Comparison of ENCODE assay signal across 8 cellular contexts in the genomic region with DNA sequence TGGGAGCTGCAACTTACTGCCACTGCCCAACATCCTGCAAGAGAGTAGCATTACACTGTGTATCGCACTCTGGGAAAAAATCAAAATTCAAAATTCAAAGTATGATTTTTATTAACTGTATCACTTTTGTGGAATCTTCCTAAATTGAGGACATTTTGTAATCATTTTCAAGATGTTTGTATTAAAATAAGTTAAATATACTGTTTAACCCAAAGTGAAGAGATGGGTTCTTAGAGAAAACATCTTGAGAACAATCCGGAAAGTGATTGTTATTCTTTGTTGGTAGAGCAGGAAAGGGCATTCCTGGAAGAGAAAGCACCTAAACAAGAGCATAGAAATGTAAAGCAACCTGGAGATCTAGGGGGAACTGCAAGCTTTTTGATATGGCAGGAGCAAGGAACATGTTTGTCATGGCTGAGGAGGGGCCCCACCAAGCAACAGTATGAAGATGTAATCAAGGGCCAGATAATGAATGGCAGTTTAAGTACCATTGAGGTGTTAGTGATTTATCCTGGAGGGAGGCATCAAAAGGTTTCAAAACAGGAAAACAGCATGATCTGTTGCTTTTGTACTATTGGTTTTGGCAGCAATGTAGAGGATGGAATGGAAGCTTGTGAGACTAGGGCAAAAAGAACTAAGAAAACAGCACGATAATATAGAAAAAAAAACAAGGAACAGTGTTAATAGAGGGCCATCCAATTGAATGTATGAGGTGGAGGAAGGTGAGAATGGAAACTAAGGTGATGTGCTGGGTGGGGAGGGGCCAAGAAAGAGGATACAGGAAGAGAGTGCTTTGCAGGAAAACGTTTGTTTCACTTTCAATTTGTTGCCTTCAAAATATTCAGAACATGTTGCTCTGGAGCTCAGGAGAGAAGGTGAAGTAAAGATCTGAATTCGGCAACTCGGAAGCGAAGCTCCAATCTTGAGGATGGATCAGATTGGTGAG.
DNase-seq lines count a peak whose midpoint lies in the region; ATAC-seq lines count a peak whose summit lies in the region.

No MANE protein-coding gene starts in this region.

- peak; percentile 92 for ATAC-seq in HG02588 (IDR thresholded peaks at IDR 0.05; ENCODE audit: unreplicated experiment)
- peak; percentile 87 for ATAC-seq in stimulated activated naive CD8-positive, alpha-beta T cell treated with anti-CD3 and anti-CD28 coated beads, Interleukin-15, amount 100 ng/mL, for 72 hours

- peaks cover 3% of the 10 kb centered on the region for H3K27me3 Mint-ChIP-seq in activated naive CD4-positive, alpha-beta T cell treated with anti-CD3 and anti-CD28 coated beads, Interleukin-2, amount 50 U/mL, for 24 hours
- H3K27me3 Mint-ChIP-seq in stimulated activated naive CD8-positive, alpha-beta T cell treated with anti-CD3 and anti-CD28 coated beads, Interleukin-15, amount 100 ng/mL, for 72 hours, result peaks cover 15% of the 10 kb centered on the region

- peak overlapping the region; percentile 91 for H3K4me3 Mint-ChIP-seq in activated naive CD4-positive, alpha-beta T cell treated with anti-CD3 and anti-CD28 coated beads, Interleukin-2, amount 50 U/mL, for 24 hours
- H3K4me3 Mint-ChIP-seq in stimulated activated naive CD8-positive, alpha-beta T cell treated with anti-CD3 and anti-CD28 coated beads, Interleukin-15, amount 100 ng/mL, for 72 hours, result peak overlapping the region; percentile 90 to 99

- H3K27ac Mint-ChIP-seq in activated naive CD4-positive, alpha-beta T cell treated with anti-CD3 and anti-CD28 coated beads, Interleukin-2, amount 50 U/mL, for 24 hours, result peak overlapping the region; percentile 90
- peak overlapping the region; percentile 97 to 99 for H3K27ac Mint-ChIP-seq in stimulated activated naive CD8-positive, alpha-beta T cell treated with anti-CD3 and anti-CD28 coated beads, Interleukin-15, amount 100 ng/mL, for 72 hours

- DNase-seq in NK-92 treated with Interleukin-12 subunit alpha and Interleukin-12 subunit beta, amount 100 ng/mL, for 24 hours (lab: John Stamatoyannopoulos, UW), result peak; percentile 3
- DNase-seq in NK-92 (lab: John Stamatoyannopoulos, UW; ENCODE audit: unreplicated experiment), result no peak
- peak; percentile 39 for DNase-seq in NCI-H69 (lab: John Stamatoyannopoulos, UW)
- peak; percentile 47 for DNase-seq in iPS-NIHi7 (ENCODE audit: extremely low spot score)
- peak in 1 of 2 donors; percentile 27 for DNase-seq in stimulated activated naive CD8-positive, alpha-beta T cell treated with anti-CD3 and anti-CD28 coated beads, Interleukin-15, amount 100 ng/mL, for 72 hours
- no peak for DNase-seq in effector CD8-positive, alpha-beta T cell (lab: John Stamatoyannopoulos, UW)

- peaks cover 6% of the 10 kb centered on the region for H3K36me3 Mint-ChIP-seq in activated naive CD4-positive, alpha-beta T cell treated with anti-CD3 and anti-CD28 coated beads, Interleukin-2, amount 50 U/mL, for 24 hours

- H3K4me1 Mint-ChIP-seq in activated naive CD4-positive, alpha-beta T cell treated with anti-CD3 and anti-CD28 coated beads, Interleukin-2, amount 50 U/mL, for 24 hours, result peaks cover 36% of the 10 kb centered on the region
- H3K4me1 Mint-ChIP-seq in stimulated activated naive CD8-positive, alpha-beta T cell treated with anti-CD3 and anti-CD28 coated beads, Interleukin-15, amount 100 ng/mL, for 72 hours, result peaks cover 16% of the 10 kb centered on the region

- H3K9me3 Mint-ChIP-seq in activated naive CD4-positive, alpha-beta T cell treated with anti-CD3 and anti-CD28 coated beads, Interleukin-2, amount 50 U/mL, for 24 hours, result no peaks in the 10 kb centered on the region
- H3K9me3 Mint-ChIP-seq in stimulated activated naive CD8-positive, alpha-beta T cell treated with anti-CD3 and anti-CD28 coated beads, Interleukin-15, amount 100 ng/mL, for 72 hours, result peaks cover 0 to 9% of the 10 kb centered on the region in 2 donors

Comparison
In these comparisons a context has a peak if more than half of its experiments do, and no peak if none do; other contexts are left out.
1. DNase-seq: peak in NK-92 treated with Interleukin-12 subunit alpha and Interleukin-12 subunit beta, amount 100 ng/mL, for 24 hours (single experiment), NCI-H69 (single experiment) and iPS-NIHi7 (single experiment); none in NK-92 (single experiment) and effector CD8-positive, alpha-beta T cell (single experiment).